ENCODE assay signal across 7 cellular contexts in the genomic region with DNA sequence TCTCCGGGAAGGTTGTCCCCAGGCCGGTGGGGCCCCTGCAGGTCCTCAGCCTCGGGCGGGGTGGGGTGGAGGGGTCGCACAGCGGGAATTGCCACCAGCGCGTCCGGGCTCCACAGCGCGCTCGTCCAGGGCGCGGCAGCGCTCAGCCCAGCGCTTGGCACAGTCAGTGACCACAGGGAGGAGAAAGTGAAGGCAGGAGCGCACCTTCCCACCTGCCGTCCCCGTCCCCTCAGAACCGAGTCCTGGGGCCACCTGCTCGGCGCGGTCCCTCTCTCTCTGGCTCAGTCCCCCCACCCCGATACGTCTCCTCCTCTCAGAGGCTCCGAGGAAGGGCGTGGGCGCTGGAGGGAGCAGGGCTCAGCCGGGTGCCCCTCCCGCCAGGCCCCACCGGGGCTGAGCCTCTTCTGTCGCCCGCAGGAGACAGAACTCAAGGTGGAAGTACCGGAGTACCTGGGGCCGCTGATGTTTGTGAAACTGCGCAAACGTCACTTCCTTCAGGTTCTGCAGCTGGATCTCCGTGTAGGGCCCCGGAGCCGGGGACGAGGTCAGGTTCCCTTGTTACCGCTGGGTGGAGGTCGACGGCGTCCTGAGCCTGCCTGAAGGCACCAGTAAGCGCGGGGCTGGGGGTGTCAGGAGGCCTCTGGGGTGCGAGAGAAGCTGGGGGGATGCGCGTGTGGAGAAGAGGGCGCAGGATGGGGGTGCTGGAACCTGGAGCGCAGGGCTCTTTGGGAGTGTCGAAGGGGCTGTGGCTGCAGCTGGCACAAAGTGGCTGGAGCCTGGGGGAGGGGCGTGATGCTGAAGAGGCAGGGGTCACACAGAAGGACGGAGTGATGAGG. TPM values are rescaled to one million over a fixed set of nuclear protein-coding genes. Genes with fewer than 3 reads are reported as not detected.
DNase-seq lines count a peak whose midpoint lies in the region; ATAC-seq, FAIRE-seq and TF ChIP-seq lines count a peak whose summit lies in the region.
"Not testable (repeated sequence)": the region's sequence is repeated elsewhere in the genome, so short reads cannot be mapped to it uniquely, and the experiment has no call there.
"Had no signal": no experiment of that assay in that cellular context is flagged by ENCODE, and none has a peak within 500 bp of the region (broad histone marks: within the 10 kb centered on the region; RNA-seq: fewer than 3 reads in every experiment).

No MANE protein-coding gene starts in this region.

- not testable (repeated sequence) for TF ChIP-seq CTCF in bronchial epithelial cell (IDR thresholded peaks at IDR 0.05; ENCODE audit: insufficient read depth, low read length, severe bottlenecking); right lobe of liver (IDR thresholded peaks at IDR 0.05)

- H3K4me1 ChIP-seq in right lobe of liver: peaks cover 0 to 12% (median 5%) of the 10 kb centered on the region in 4 donors

- H3K4me3 ChIP-seq in bronchial epithelial cell (ENCODE audit: low read depth, low read length): peak overlapping the region; percentile 41
- H3K4me3 ChIP-seq in right lobe of liver: not testable (repeated sequence)

- not testable (repeated sequence) for H3K27ac ChIP-seq in right lobe of liver

- intact Hi-C loops in right lobe of liver (cut with DNase I): not testable (repeated sequence)

- not testable (repeated sequence) for H3K9me3 ChIP-seq in right lobe of liver

- H3K36me3 ChIP-seq in bronchial epithelial cell (ENCODE audit: control insufficient read depth, insufficient read depth, low read length); right lobe of liver: not testable (repeated sequence)

- 30% methylated on average over 26 of the region's 55 CpGs for WGBS in right lobe of liver (ENCODE audit: insufficient coverage, low coverage, low lambda C conversion rate, missing lambda C conversion rate)

- FAIRE-seq in bronchial epithelial cell (lab: Jason Lieb, UNC): not testable (repeated sequence)

- peak; percentile 6 to 8 (median 6) for ATAC-seq in right lobe of liver

- DNase-seq in ELF-1 (ENCODE audit: low read depth, low spot score) (peak; percentile 46), NCI-H1105 treated with DMSO at 0.1 percent for 48 hours (lab: John Stamatoyannopoulos, UW) (peak; percentile 16)
- DNase-seq in activated CD4-positive, alpha-beta T cell treated with anti-CD3 and anti-CD28 coated beads, Interleukin-2, amount 50 U/mL, for 1 hour: peak; percentile 66
- not testable (repeated sequence) for DNase-seq in bronchial epithelial cell (ENCODE audit: low read depth); right lobe of liver
- peak; percentile 25 to 50 (median 38) for DNase-seq in stimulated activated CD4-positive, alpha-beta T cell treated with anti-CD3 and anti-CD28 coated beads, TNF-alpha, amount 100 ng/mL, for 24 hours (ENCODE audit: low read depth in 3 of 3)

- not testable (repeated sequence) for H3K27me3 ChIP-seq in bronchial epithelial cell (ENCODE audit: control insufficient read depth, insufficient read depth, low read length); right lobe of liver

- not testable (repeated sequence) for TF ChIP-seq POLR2A in right lobe of liver (IDR thresholded peaks at IDR 0.05)

RNA-seq across cellular contexts. Expression of a gene that starts 5.5 kb away (rescaled TPM):
- total RNA-seq in bronchial epithelial cell (0.13 and 0.53 TPM in 2 replicates), right lobe of liver (1 to 10 TPM; 1.2 to 4.0 (median 1.9) TPM)

RNA-seq across cellular contexts. Expression of a gene that starts 5.6 kb away (rescaled TPM):
- total RNA-seq in bronchial epithelial cell (11.1 and 11.6 TPM in 2 replicates), right lobe of liver (10 to 100 TPM in 2 of 6 experiments, 1 to 10 TPM in 4; 3.5 to 10.7 (median 7.4) TPM)

RNA-seq across cellular contexts. Expression of a gene that starts 16.2 kb away (rescaled TPM):
- total RNA-seq in bronchial epithelial cell: 222 and 317 TPM in 2 replicates
- 100 to 1,000 TPM in 2 of 6 experiments, 10 to 100 TPM in 4; 50.4 to 204 (median 72.1) TPM for total RNA-seq in right lobe of liver

RNA-seq across cellular contexts. Expression of a gene that starts 16.5 kb away (rescaled TPM):
- total RNA-seq in bronchial epithelial cell (6.6 and 9.2 TPM in 2 replicates), right lobe of liver (1 to 10 TPM; 3.7 to 6.5 (median 4.9) TPM)

RNA-seq across cellular contexts. Expression of a gene that starts 56.2 kb away (rescaled TPM):
- total RNA-seq in bronchial epithelial cell (0.38 and 0.53 TPM in 2 replicates), right lobe of liver (100 to 1,000 TPM; 142 to 383 (median 264) TPM)
- total RNA-seq: HT1080 had no signal
